Comparison of ENCODE assay signal across 22 cellular contexts in the genomic region with DNA sequence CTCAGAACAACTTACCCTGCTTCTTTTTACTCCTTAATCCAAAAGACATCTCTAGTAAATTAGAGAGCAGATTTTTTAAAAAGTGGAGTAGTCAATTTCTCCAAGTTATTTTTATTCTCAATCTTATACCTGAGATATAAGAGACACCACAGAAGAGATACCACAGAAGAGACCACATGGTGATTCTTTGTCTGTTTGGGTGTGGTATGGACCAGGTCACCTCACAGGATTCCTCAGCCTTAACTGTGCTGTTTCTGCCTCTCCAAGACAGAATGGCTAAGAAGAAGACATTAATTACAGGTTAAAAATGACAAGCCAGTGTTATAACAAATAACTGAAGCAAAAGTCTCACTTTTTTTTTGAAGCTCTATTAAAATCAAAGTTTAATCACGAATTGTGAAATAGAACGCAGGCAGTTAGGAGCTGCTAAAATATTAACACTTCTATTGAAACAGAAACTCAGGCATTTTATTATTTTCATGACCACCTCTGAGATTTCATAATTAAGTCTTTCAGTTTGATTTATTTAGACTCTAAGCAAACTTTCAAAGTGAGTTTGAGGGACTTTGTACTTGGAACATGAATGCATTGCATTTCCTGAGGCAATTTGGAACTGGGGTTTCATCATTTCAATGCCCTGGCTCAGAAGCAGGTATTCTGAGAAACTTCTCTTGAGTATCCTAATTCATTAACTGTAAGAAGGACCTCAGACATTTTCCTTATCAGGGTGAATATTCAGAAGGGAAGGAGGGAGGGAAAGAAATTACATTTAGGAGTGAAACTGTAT.
DNase-seq lines count a peak whose midpoint lies in the region; ATAC-seq, FAIRE-seq and TF ChIP-seq lines count a peak whose summit lies in the region.
"Had no signal": no experiment of that assay in that cellular context is flagged by ENCODE, and none has a peak within 500 bp of the region (broad histone marks: within the 10 kb centered on the region; RNA-seq: fewer than 3 reads in every experiment).

No MANE protein-coding gene starts in this region.

- no peak overlapping the region for H2AFZ ChIP-seq in astrocyte (ENCODE audit: low read depth, low read length)

- peak overlapping the region; percentile 91 for H3K27ac Mint-ChIP-seq in astrocyte (ENCODE audit: unreplicated experiment)
- H3K27ac Mint-ChIP-seq: IgD-negative memory B cell had no signal

- intact Hi-C loops in sciatic nerve (cut with DNase I): no loop called here

- H3K4me2 ChIP-seq in astrocyte (ENCODE audit: low read length): no peak overlapping the region

- ATAC-seq in left lobe of liver (peak; percentile 91), GM18520 (IDR thresholded peaks at IDR 0.05; ENCODE audit: unreplicated experiment) (no peak), sciatic nerve (no peak), GM18861 (IDR thresholded peaks at IDR 0.05; ENCODE audit: unreplicated experiment) (no peak)
- ATAC-seq: Panc1, Right ventricle myocardium inferior, SK-N-SH treated with all-trans-retinoic acid at 6 μM for 48 hours had no signal

- H3K27ac ChIP-seq in astrocyte (ENCODE audit: low read depth, low read length): no peak overlapping the region

- H3K4me1 ChIP-seq in astrocyte (ENCODE audit: insufficient read depth, low read length): no peaks in the 10 kb centered on the region

- H3K36me3 ChIP-seq in astrocyte (ENCODE audit: insufficient read depth, low read length): no peaks in the 10 kb centered on the region

- H3K9me3 Mint-ChIP-seq in astrocyte (ENCODE audit: unreplicated experiment): no peaks in the 10 kb centered on the region

- no peaks in the 10 kb centered on the region for H3K36me3 Mint-ChIP-seq in astrocyte (ENCODE audit: low read depth, unreplicated experiment)
- H3K36me3 Mint-ChIP-seq: IgD-negative memory B cell had no signal

- DNase-seq in AG10803 (ENCODE audit: low read depth) (peak; percentile 1), NCI-H460 (ENCODE audit: extremely low read depth, low read depth) (peak; percentile 12), astrocyte (ENCODE audit: low read depth) (no peak), left lobe of liver (ENCODE audit: low spot score) (no peak), COLO668 (lab: John Stamatoyannopoulos, UW; ENCODE audit: unreplicated experiment) (no peak), sciatic nerve (ENCODE audit: low spot score) (no peak)
- DNase-seq: DMS79, MV-4-11, NCI-H1436, NCI-H2029 treated with DMSO at 0.1 percent for 48 hours, NCI-H2227 treated with DMSO at 0.1 percent for 48 hours, NCI-H526 treated with DMSO at 0.1 percent for 48 hours had no signal

- no peaks in the 10 kb centered on the region for H4K20me1 ChIP-seq in astrocyte (ENCODE audit: insufficient read depth, low read length)

- H3K27me3 Mint-ChIP-seq in astrocyte (ENCODE audit: low read depth, unreplicated experiment): no peaks in the 10 kb centered on the region
- H3K27me3 Mint-ChIP-seq: IgD-negative memory B cell had no signal

- FAIRE-seq in astrocyte (lab: Jason Lieb, UNC): no peak
- FAIRE-seq: A204.1, G401.6, GM12892, H54 had no signal

- no peak for TF ChIP-seq CTCF in AG10803 (conservative IDR thresholded peaks at IDR 0.05; ENCODE audit: low read length)
- no peak for TF ChIP-seq CTCF in astrocyte (IDR thresholded peaks at IDR 0.05; ENCODE audit: insufficient read depth, low read depth, low read length)

- no peak overlapping the region for H3K4me3 Mint-ChIP-seq in astrocyte (ENCODE audit: unreplicated experiment)
- H3K4me3 Mint-ChIP-seq: IgD-negative memory B cell had no signal

- H3K9ac ChIP-seq in astrocyte (ENCODE audit: low read length): no peak overlapping the region

- no peaks in the 10 kb centered on the region for H3K9me3 ChIP-seq in astrocyte (ENCODE audit: insufficient read depth, low read depth, low read length)

- H3K79me2 ChIP-seq in astrocyte (ENCODE audit: insufficient read depth, low read length): no peaks in the 10 kb centered on the region

- no peak overlapping the region for H3K4me3 ChIP-seq in AG10803 (ENCODE audit: low read length)
- H3K4me3 ChIP-seq in astrocyte (ENCODE audit: insufficient read depth, low read depth, low read length): no peak overlapping the region

- peaks cover 15% of the 10 kb centered on the region for H3K4me1 Mint-ChIP-seq in astrocyte (ENCODE audit: low read depth, unreplicated experiment)
- H3K4me1 Mint-ChIP-seq: IgD-negative memory B cell had no signal

- H3K27me3 ChIP-seq in astrocyte (ENCODE audit: insufficient read depth, low read length): no peaks in the 10 kb centered on the region

Comparison
In these comparisons a context has a peak if more than half of its experiments do, and no peak if none do; other contexts are left out.
1. DNase-seq: peak in AG10803 (single experiment) and NCI-H460 (single experiment); none in astrocyte (single experiment), left lobe of liver (single experiment), COLO668 (single experiment) and sciatic nerve (single experiment).